1 cellular context compared by ENCODE assay signal in the genomic region with DNA sequence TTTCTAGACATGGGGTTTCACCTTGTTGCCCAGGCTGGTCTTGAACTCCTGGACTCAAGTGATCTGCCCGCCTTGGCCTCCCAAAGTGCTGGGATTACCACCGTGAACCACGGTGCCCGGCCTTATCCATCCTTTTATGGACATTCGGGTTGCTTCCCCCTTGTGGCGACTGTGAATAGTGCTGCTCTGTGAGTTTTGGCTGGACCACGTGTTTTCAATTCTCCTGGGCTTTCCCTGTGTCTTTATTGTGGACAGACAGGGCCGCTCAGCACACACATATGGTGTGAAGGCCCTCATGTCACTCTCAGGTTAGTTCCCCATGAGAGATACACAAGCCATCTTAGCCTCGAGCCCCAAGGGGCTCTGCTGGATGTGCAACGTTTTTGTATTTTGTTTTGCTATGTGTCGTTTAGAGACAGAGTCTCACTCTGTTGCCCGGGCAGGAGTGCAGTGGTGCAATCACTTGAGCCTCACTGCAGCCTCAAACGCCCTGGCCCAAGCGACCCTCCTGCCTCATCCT.
TF ChIP-seq lines count a peak whose summit lies in the region.

No MANE protein-coding gene starts in this region.

TF ChIP-seq in GM12878, 131 proteins besides CTCF, POLR2A, EP300 and RAD21:
- TF ChIP-seq MEF2B (IDR thresholded peaks at IDR 0.05; ENCODE audit: partially characterized antibody, poor library complexity, severe bottlenecking) (peak; percentile 96), YY1 (IDR thresholded peaks at IDR 0.05; ENCODE audit: low read depth, low read length) (0 out of 2 replicates have a peak, but pooled peaks have one; percentile 21), SMC3 (IDR thresholded peaks at IDR 0.05; ENCODE audit: borderline replicate concordance, low read length) (peak; percentile 45; the same call in 1 of the 2 replicates), BACH1 (IDR thresholded peaks at IDR 0.05; ENCODE audit: borderline replicate concordance) (peak; percentile 78; the same call in 1 of the 2 replicates), ZSCAN29 (IDR thresholded peaks at IDR 0.05) (no peak), PAX5 (IDR thresholded peaks at IDR 0.05; ENCODE audit: borderline replicate concordance, low read depth, low read length) (0 out of 2 replicates have a peak, but pooled peaks have one; percentile 30), JUNB (IDR thresholded peaks at IDR 0.05) (no peak), BCL11A (IDR thresholded peaks at IDR 0.05; ENCODE audit: low read depth, low read length) (no peak), NBN (IDR thresholded peaks at IDR 0.05) (peak; percentile 71; the same call in 1 of the 2 replicates), SRF (IDR thresholded peaks at IDR 0.05; ENCODE audit: low read depth in 2 of 2, low read length in 2 of 2) (peak; percentile 66 to 94), ZNF207 (IDR thresholded peaks at IDR 0.05; ENCODE audit: borderline replicate concordance) (0 out of 2 replicates have a peak, but pooled peaks have one; percentile 29), RB1 (IDR thresholded peaks at IDR 0.05; ENCODE audit: borderline replicate concordance) (peak; percentile 55; the same call in 1 of the 2 replicates), LARP7 (IDR thresholded peaks at IDR 0.05) (peak; percentile 24; the same call in 1 of the 2 replicates), RAD51 (IDR thresholded peaks at IDR 0.05) (peak; percentile 89), MXI1 (IDR thresholded peaks at IDR 0.05; ENCODE audit: low read depth, low read length) (peak; percentile 18; the same call in 1 of the 2 replicates), YBX1 (IDR thresholded peaks at IDR 0.05) (no peak), GATAD2B (conservative IDR thresholded peaks at IDR 0.05; ENCODE audit: low read depth) (peak; percentile 64), TCF7 (IDR thresholded peaks at IDR 0.05; ENCODE audit: borderline replicate concordance) (no peak), IKZF1 (conservative IDR thresholded peaks at IDR 0.05) (peak; percentile 62), ZNF24 (IDR thresholded peaks at IDR 0.05) (no peak), STAT3 (IDR thresholded peaks at IDR 0.05; ENCODE audit: low read depth, low read length) (no peak), HDGF (IDR thresholded peaks at IDR 0.05) (0 out of 2 replicates have a peak, but pooled peaks have one; percentile 63), BHLHE40 (IDR thresholded peaks at IDR 0.05; ENCODE audit: borderline replicate concordance in 1 of 2, low read depth in 2 of 2, low read length in 1 of 2) (peak; percentile 42 to 60; a peak in 3 of 4 replicates), IKZF2 (IDR thresholded peaks at IDR 0.05) (peak; percentile 39 to 59; a peak in 2 of 4 replicates)
- TF ChIP-seq, protein P1, sequence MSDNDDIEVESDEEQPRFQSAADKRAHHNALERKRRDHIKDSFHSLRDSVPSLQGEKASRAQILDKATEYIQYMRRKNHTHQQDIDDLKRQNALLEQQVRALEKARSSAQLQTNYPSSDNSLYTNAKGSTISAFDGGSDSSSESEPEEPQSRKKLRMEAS (IDR thresholded peaks at IDR 0.05; ENCODE audit: low read depth, low read length): peak; percentile 60; the same call in 1 of the 2 replicates
- TF ChIP-seq, protein P2, sequence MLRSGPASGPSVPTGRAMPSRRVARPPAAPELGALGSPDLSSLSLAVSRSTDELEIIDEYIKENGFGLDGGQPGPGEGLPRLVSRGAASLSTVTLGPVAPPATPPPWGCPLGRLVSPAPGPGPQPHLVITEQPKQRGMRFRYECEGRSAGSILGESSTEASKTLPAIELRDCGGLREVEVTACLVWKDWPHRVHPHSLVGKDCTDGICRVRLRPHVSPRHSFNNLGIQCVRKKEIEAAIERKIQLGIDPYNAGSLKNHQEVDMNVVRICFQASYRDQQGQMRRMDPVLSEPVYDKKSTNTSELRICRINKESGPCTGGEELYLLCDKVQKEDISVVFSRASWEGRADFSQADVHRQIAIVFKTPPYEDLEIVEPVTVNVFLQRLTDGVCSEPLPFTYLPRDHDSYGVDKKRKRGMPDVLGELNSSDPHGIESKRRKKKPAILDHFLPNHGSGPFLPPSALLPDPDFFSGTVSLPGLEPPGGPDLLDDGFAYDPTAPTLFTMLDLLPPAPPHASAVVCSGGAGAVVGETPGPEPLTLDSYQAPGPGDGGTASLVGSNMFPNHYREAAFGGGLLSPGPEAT (IDR thresholded peaks at IDR 0.05; ENCODE audit: low read depth): peak; percentile 68; the same call in 1 of the 2 replicates
- TF ChIP-seq, protein P3, sequence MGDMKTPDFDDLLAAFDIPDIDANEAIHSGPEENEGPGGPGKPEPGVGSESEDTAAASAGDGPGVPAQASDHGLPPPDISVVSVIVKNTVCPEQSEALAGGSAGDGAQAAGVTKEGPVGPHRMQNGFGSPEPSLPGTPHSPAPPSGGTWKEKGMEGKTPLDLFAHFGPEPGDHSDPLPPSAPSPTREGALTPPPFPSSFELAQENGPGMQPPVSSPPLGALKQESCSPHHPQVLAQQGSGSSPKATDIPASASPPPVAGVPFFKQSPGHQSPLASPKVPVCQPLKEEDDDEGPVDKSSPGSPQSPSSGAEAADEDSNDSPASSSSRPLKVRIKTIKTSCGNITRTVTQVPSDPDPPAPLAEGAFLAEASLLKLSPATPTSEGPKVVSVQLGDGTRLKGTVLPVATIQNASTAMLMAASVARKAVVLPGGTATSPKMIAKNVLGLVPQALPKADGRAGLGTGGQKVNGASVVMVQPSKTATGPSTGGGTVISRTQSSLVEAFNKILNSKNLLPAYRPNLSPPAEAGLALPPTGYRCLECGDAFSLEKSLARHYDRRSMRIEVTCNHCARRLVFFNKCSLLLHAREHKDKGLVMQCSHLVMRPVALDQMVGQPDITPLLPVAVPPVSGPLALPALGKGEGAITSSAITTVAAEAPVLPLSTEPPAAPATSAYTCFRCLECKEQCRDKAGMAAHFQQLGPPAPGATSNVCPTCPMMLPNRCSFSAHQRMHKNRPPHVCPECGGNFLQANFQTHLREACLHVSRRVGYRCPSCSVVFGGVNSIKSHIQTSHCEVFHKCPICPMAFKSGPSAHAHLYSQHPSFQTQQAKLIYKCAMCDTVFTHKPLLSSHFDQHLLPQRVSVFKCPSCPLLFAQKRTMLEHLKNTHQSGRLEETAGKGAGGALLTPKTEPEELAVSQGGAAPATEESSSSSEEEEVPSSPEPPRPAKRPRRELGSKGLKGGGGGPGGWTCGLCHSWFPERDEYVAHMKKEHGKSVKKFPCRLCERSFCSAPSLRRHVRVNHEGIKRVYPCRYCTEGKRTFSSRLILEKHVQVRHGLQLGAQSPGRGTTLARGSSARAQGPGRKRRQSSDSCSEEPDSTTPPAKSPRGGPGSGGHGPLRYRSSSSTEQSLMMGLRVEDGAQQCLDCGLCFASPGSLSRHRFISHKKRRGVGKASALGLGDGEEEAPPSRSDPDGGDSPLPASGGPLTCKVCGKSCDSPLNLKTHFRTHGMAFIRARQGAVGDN (IDR thresholded peaks at IDR 0.05): peak; percentile 75; the same call in 1 of the 2 replicates
- TF ChIP-seq, protein P4, sequence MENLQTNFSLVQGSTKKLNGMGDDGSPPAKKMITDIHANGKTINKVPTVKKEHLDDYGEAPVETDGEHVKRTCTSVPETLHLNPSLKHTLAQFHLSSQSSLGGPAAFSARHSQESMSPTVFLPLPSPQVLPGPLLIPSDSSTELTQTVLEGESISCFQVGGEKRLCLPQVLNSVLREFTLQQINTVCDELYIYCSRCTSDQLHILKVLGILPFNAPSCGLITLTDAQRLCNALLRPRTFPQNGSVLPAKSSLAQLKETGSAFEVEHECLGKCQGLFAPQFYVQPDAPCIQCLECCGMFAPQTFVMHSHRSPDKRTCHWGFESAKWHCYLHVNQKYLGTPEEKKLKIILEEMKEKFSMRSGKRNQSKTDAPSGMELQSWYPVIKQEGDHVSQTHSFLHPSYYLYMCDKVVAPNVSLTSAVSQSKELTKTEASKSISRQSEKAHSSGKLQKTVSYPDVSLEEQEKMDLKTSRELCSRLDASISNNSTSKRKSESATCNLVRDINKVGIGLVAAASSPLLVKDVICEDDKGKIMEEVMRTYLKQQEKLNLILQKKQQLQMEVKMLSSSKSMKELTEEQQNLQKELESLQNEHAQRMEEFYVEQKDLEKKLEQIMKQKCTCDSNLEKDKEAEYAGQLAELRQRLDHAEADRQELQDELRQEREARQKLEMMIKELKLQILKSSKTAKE (IDR thresholded peaks at IDR 0.05; ENCODE audit: low read depth, poor library complexity, severe bottlenecking): no peak
- TF ChIP-seq, protein P5, sequence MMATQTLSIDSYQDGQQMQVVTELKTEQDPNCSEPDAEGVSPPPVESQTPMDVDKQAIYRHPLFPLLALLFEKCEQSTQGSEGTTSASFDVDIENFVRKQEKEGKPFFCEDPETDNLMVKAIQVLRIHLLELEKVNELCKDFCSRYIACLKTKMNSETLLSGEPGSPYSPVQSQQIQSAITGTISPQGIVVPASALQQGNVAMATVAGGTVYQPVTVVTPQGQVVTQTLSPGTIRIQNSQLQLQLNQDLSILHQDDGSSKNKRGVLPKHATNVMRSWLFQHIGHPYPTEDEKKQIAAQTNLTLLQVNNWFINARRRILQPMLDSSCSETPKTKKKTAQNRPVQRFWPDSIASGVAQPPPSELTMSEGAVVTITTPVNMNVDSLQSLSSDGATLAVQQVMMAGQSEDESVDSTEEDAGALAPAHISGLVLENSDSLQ (IDR thresholded peaks at IDR 0.05): peak; percentile 85
- TF ChIP-seq, protein P6, sequence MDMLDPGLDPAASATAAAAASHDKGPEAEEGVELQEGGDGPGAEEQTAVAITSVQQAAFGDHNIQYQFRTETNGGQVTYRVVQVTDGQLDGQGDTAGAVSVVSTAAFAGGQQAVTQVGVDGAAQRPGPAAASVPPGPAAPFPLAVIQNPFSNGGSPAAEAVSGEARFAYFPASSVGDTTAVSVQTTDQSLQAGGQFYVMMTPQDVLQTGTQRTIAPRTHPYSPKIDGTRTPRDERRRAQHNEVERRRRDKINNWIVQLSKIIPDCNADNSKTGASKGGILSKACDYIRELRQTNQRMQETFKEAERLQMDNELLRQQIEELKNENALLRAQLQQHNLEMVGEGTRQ (IDR thresholded peaks at IDR 0.05; ENCODE audit: borderline replicate concordance, low read depth, low read length): peak; percentile 19; the same call in 1 of the 2 replicates
- TF ChIP-seq, protein P7, sequence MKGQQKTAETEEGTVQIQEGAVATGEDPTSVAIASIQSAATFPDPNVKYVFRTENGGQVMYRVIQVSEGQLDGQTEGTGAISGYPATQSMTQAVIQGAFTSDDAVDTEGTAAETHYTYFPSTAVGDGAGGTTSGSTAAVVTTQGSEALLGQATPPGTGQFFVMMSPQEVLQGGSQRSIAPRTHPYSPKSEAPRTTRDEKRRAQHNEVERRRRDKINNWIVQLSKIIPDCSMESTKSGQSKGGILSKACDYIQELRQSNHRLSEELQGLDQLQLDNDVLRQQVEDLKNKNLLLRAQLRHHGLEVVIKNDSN (IDR thresholded peaks at IDR 0.05; ENCODE audit: borderline replicate concordance, extremely low read length, insufficient read depth, low read depth, low read length): peak; percentile 37
